ENCODE assay signal across 28 cellular contexts in the genomic region with DNA sequence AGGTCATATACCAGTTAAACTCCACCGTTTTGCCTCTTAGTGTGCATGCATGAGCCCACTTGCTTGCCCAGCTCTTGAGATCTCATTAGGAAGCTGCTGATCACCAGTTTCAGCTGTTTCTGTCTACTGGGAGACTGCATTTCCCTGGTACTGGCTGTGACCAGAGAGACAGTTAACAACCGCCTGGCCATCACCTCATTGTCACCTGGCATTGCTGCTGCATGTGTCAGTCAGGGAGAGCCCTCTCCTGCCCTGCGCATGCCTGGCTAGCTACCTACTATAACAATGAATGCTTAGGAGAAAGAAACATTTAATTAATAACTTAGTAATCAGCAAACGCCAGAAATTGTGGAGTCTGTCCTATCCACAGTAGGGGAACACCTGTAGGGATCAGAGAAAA.
"Had no signal": no experiment of that assay in that cellular context is flagged by ENCODE, and none has a peak within 500 bp of the region (broad histone marks: within the 10 kb centered on the region; RNA-seq: fewer than 3 reads in every experiment).

No MANE protein-coding gene starts in this region.

- DNase-seq: activated CD4-positive, alpha-beta T cell treated with anti-CD3 and anti-CD28 coated beads for 36 hours; activated CD4-positive, alpha-beta T cell treated with anti-CD3 and anti-CD28 coated beads, Interleukin-2, amount 10 ng/mL, durations not matched to agents 7 days and 5 days; activated CD4-positive, alpha-beta T cell treated with anti-CD3 and anti-CD28 coated beads, Interleukin-2, amount 50 U/mL, for 48 hours; activated CD8-positive, alpha-beta T cell treated with anti-CD3 and anti-CD28 coated beads, Interleukin-2, amount 10 ng/mL, durations not matched to agents 7 days and 5 days; activated gamma-delta T cell; activated naive CD4-positive, alpha-beta T cell treated with anti-CD3 and anti-CD28 coated beads for 36 hours; activated naive CD8-positive, alpha-beta T cell treated with anti-CD3 and anti-CD28 coated beads, Interleukin-2, amount 50 U/mL, for 24 hours; activated T-cell treated with anti-CD3 and anti-CD28 coated beads, Interleukin-2, amount 50 U/mL, for 24 hours; anterior cingulate cortex; caudate nucleus; MM.1S; MV-4-11; NCI-H1092; NCI-H1694; NCI-H1930; NCI-H2081 treated with DMSO at 0.1 percent for 48 hours; NCI-H226; NCI-H446 treated with DMSO at 0.1 percent for 48 hours; NCI-H526; SHP77; SK-N-SH had no signal

- H3K36me3 ChIP-seq: SJSA1 had no signal

- H3K4me1 ChIP-seq: SJSA1 had no signal

- H3K9me3 ChIP-seq: SJSA1, SK-N-SH had no signal

- H3K9me3 Mint-ChIP-seq: activated CD4-positive, alpha-beta T cell treated with anti-CD3 and anti-CD28 coated beads, Interleukin-2, amount 10 ng/mL, durations not matched to agents 7 days and 5 days; activated naive CD4-positive, alpha-beta T cell treated with anti-CD3 and anti-CD28 coated beads for 36 hours; activated naive CD8-positive, alpha-beta T cell treated with anti-CD3 and anti-CD28 coated beads, Interleukin-2, amount 50 U/mL, for 24 hours; activated T-helper 2 cell treated with anti-CD3 and anti-CD28 coated beads, Interferon-gamma antibody, Interleukin-2, Interleukin-4, amounts not matched to agents 10 μg/mL and 5 μg/mL and 100 μg/mL, durations not matched to agents 14 hours and 24 hours and 36 hours; brain; T-helper 1 cell treated with Interleukin-12 subunit alpha and Interleukin-12 subunit beta and Interleukin-4 antibody, amounts not matched to agents 30 μg/mL and 1 μg/mL, for 36 hours; T-helper 2 cell treated with Interferon-gamma antibody and Interleukin-4, amounts not matched to agents 5 μg/mL and 100 μg/mL, for 36 hours had no signal

- H3K4me3 ChIP-seq: SJSA1 had no signal

- H3K36me3 Mint-ChIP-seq: activated naive CD8-positive, alpha-beta T cell; brain had no signal

- H3K27ac Mint-ChIP-seq: activated CD4-positive, alpha-beta T cell treated with anti-CD3 and anti-CD28 coated beads for 36 hours; activated CD4-positive, alpha-beta T cell treated with anti-CD3 and anti-CD28 coated beads, Interleukin-2, amount 10 ng/mL, durations not matched to agents 7 days and 5 days; activated CD8-positive, alpha-beta T cell treated with anti-CD3 and anti-CD28 coated beads, Interleukin-2, amount 10 ng/mL, durations not matched to agents 7 days and 5 days; activated naive CD4-positive, alpha-beta T cell treated with anti-CD3 and anti-CD28 coated beads for 36 hours; activated naive CD8-positive, alpha-beta T cell; activated naive CD8-positive, alpha-beta T cell treated with anti-CD3 and anti-CD28 coated beads, Interleukin-2, amount 50 U/mL, for 24 hours; activated T-cell treated with anti-CD3 and anti-CD28 coated beads, Interleukin-2, amount 50 U/mL, for 24 hours; activated T-helper 2 cell treated with anti-CD3 and anti-CD28 coated beads, Interferon-gamma antibody, Interleukin-2, Interleukin-4, amounts not matched to agents 10 μg/mL and 5 μg/mL and 100 μg/mL, durations not matched to agents 14 hours and 24 hours and 36 hours; brain; T-helper 1 cell treated with Interleukin-12 subunit alpha and Interleukin-12 subunit beta and Interleukin-4 antibody, amounts not matched to agents 30 μg/mL and 1 μg/mL, for 36 hours; T-helper 2 cell treated with Interferon-gamma antibody and Interleukin-4, amounts not matched to agents 5 μg/mL and 100 μg/mL, for 36 hours had no signal

- H3K27ac ChIP-seq: KMS-11, SJSA1 had no signal

- H3K27me3 Mint-ChIP-seq: activated CD4-positive, alpha-beta T cell treated with anti-CD3 and anti-CD28 coated beads for 36 hours; activated CD4-positive, alpha-beta T cell treated with anti-CD3 and anti-CD28 coated beads, Interleukin-2, amount 10 ng/mL, durations not matched to agents 7 days and 5 days; activated naive CD8-positive, alpha-beta T cell; activated naive CD8-positive, alpha-beta T cell treated with anti-CD3 and anti-CD28 coated beads, Interleukin-2, amount 50 U/mL, for 24 hours; activated T-cell treated with anti-CD3 and anti-CD28 coated beads, Interleukin-2, amount 50 U/mL, for 24 hours had no signal

- H3K9ac ChIP-seq: KMS-11, SK-N-SH had no signal

- H3K4me1 Mint-ChIP-seq: activated CD4-positive, alpha-beta T cell treated with anti-CD3 and anti-CD28 coated beads for 36 hours; activated CD4-positive, alpha-beta T cell treated with anti-CD3 and anti-CD28 coated beads, Interleukin-2, amount 10 ng/mL, durations not matched to agents 7 days and 5 days; activated naive CD8-positive, alpha-beta T cell treated with anti-CD3 and anti-CD28 coated beads, Interleukin-2, amount 50 U/mL, for 24 hours had no signal

- H3K4me3 Mint-ChIP-seq: activated CD4-positive, alpha-beta T cell treated with anti-CD3 and anti-CD28 coated beads for 36 hours; activated CD4-positive, alpha-beta T cell treated with anti-CD3 and anti-CD28 coated beads, Interleukin-2, amount 10 ng/mL, durations not matched to agents 7 days and 5 days; activated CD8-positive, alpha-beta T cell treated with anti-CD3 and anti-CD28 coated beads, Interleukin-2, amount 10 ng/mL, durations not matched to agents 7 days and 5 days; activated naive CD4-positive, alpha-beta T cell treated with anti-CD3 and anti-CD28 coated beads for 36 hours; activated naive CD8-positive, alpha-beta T cell; activated naive CD8-positive, alpha-beta T cell treated with anti-CD3 and anti-CD28 coated beads, Interleukin-2, amount 50 U/mL, for 24 hours; activated T-cell treated with anti-CD3 and anti-CD28 coated beads, Interleukin-2, amount 50 U/mL, for 24 hours; brain; T-helper 1 cell treated with Interleukin-12 subunit alpha and Interleukin-12 subunit beta and Interleukin-4 antibody, amounts not matched to agents 30 μg/mL and 1 μg/mL, for 36 hours; T-helper 2 cell treated with Interferon-gamma antibody and Interleukin-4, amounts not matched to agents 5 μg/mL and 100 μg/mL, for 36 hours had no signal

- H3K27me3 ChIP-seq: SJSA1 had no signal
